Comparison of ENCODE assay signal across 21 cellular contexts in the genomic region with DNA sequence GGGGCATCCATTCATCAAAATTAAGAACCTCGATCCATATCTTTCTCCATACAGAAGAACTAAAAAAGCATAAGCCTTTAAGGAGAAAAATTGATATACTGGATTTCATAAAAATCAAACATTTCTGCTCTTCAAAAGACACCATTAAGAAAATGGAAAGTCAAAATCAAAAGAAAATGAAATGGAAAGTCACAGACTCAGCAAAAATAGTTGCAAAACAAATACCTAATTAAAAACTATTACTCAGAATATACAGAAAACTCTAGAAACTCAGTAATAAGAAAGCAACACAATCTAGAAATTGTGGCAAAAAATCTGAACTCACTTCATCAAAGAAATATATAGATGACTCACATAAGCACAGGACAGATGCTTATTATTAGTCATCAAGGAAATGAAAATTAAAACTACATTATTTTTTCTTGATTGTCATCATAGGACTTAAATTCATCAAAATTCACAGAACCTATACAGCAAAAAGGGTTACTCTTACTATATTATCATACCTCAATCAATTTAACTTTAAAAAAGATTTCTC. TPM values are rescaled to one million over a fixed set of nuclear protein-coding genes. Genes with fewer than 3 reads are reported as not detected.
DNase-seq lines count a peak whose midpoint lies in the region; ATAC-seq, FAIRE-seq and TF ChIP-seq lines count a peak whose summit lies in the region.
"Had no signal": no experiment of that assay in that cellular context is flagged by ENCODE, and none has a peak within 500 bp of the region (broad histone marks: within the 10 kb centered on the region; RNA-seq: fewer than 3 reads in every experiment).

No MANE protein-coding gene starts in this region.

- no peak overlapping the region for H3K14ac ChIP-seq in trophoblast cell (ENCODE audit: low read length)

- H3K9ac ChIP-seq in kidney (ENCODE audit: low read length in 2 of 2) = no peak overlapping the region
- no peak overlapping the region for H3K9ac ChIP-seq in trophoblast cell (ENCODE audit: low read length)

- FAIRE-seq in kidney (lab: Jason Lieb, UNC) = peak; percentile 35

- H4K91ac ChIP-seq in trophoblast cell (ENCODE audit: low read depth, low read length) = no peak overlapping the region

- no peak overlapping the region for H3K4ac ChIP-seq in trophoblast cell (ENCODE audit: low read depth, low read length)

- no peak overlapping the region for H2BK120ac ChIP-seq in trophoblast cell (ENCODE audit: insufficient read depth, low read length, poor library complexity)

- H3K4me3 ChIP-seq in kidney (ENCODE audit: low read length in 2 of 2) (no peak overlapping the region), trophoblast cell (ENCODE audit: low read depth, low read length) (no peak overlapping the region), adrenal gland (no peak overlapping the region)
- H3K4me3 ChIP-seq: colonic mucosa, gastrocnemius medialis, smooth muscle cell, thoracic aorta had no signal

- no peak overlapping the region for H4K8ac ChIP-seq in trophoblast cell (ENCODE audit: low read depth, low read length)

- H2BK5ac ChIP-seq in trophoblast cell (ENCODE audit: low read depth, low read length, poor library complexity) = no peak overlapping the region

- CTCF ChIA-PET in activated CD8-positive, alpha-beta memory T cell treated with anti-CD3 and anti-CD28 coated beads, Interleukin-2, amount 10 ng/mL, durations not matched to agents 7 days and 5 days (lab: Charles Lee) = no interaction called here

- H3K27me3 Mint-ChIP-seq in activated CD8-positive, alpha-beta memory T cell treated with anti-CD3 and anti-CD28 coated beads, Interleukin-2, amount 10 ng/mL, durations not matched to agents 7 days and 5 days = no peaks in the 10 kb centered on the region
- H3K27me3 Mint-ChIP-seq in activated naive CD8-positive, alpha-beta T cell treated with anti-CD3 and anti-CD28 coated beads, Interleukin-2, amount 50 U/mL, for 24 hours = no peaks in the 10 kb centered on the region
- H3K27me3 Mint-ChIP-seq: activated CD4-positive, alpha-beta memory T cell treated with anti-CD3 and anti-CD28 coated beads, Interleukin-2, amount 10 ng/mL, durations not matched to agents 7 days and 5 days; CD8-positive, alpha-beta memory T cell; T-cell had no signal

- peaks cover 12% of the 10 kb centered on the region for H3K9me3 Mint-ChIP-seq in activated CD8-positive, alpha-beta memory T cell treated with anti-CD3 and anti-CD28 coated beads, Interleukin-2, amount 10 ng/mL, durations not matched to agents 7 days and 5 days (ENCODE audit: low read depth)
- peaks cover 16% of the 10 kb centered on the region for H3K9me3 Mint-ChIP-seq in activated naive CD8-positive, alpha-beta T cell treated with anti-CD3 and anti-CD28 coated beads, Interleukin-2, amount 50 U/mL, for 24 hours

- no peak overlapping the region for H2BK12ac ChIP-seq in trophoblast cell (ENCODE audit: low read length)

- H3K36me3 Mint-ChIP-seq in activated CD8-positive, alpha-beta memory T cell treated with anti-CD3 and anti-CD28 coated beads, Interleukin-2, amount 10 ng/mL, durations not matched to agents 7 days and 5 days = peaks cover 43% of the 10 kb centered on the region
- H3K36me3 Mint-ChIP-seq in activated naive CD8-positive, alpha-beta T cell treated with anti-CD3 and anti-CD28 coated beads, Interleukin-2, amount 50 U/mL, for 24 hours (ENCODE audit: low read depth) = peaks cover 33% of the 10 kb centered on the region

- peaks cover 13% of the 10 kb centered on the region for H3K79me2 ChIP-seq in trophoblast cell (ENCODE audit: control insufficient read depth, insufficient read depth, low read length, poor library complexity)

- no peaks in the 10 kb centered on the region for H3K79me1 ChIP-seq in trophoblast cell (ENCODE audit: low read length)

- no peak overlapping the region for H3K23ac ChIP-seq in trophoblast cell (ENCODE audit: low read length)

- H4K12ac ChIP-seq in trophoblast cell (ENCODE audit: low read depth, low read length) = no peak overlapping the region

- TF ChIP-seq CTCF in kidney (IDR thresholded peaks at IDR 0.05; ENCODE audit: borderline replicate concordance, extremely low read depth, insufficient read depth) (no peak), adrenal gland (IDR thresholded peaks at IDR 0.05) (no peak)

- H2AK5ac ChIP-seq in trophoblast cell (ENCODE audit: low read length) = no peak overlapping the region

- no peak for TF ChIP-seq POLR2A in adrenal gland (IDR thresholded peaks at IDR 0.05)

- no CpG with 5 or more reads among the region's 1 CpG for WGBS in trophoblast cell (ENCODE audit: extremely low coverage, insufficient coverage, insufficient read length)
- 88 to 100% (median 92%) methylated on average over 1 of the region's 1 CpG for WGBS in adrenal gland, 4 donors

- H3K4me1 Mint-ChIP-seq in activated CD8-positive, alpha-beta memory T cell treated with anti-CD3 and anti-CD28 coated beads, Interleukin-2, amount 10 ng/mL, durations not matched to agents 7 days and 5 days = peaks cover 32% of the 10 kb centered on the region
- H3K4me1 Mint-ChIP-seq in activated naive CD8-positive, alpha-beta T cell treated with anti-CD3 and anti-CD28 coated beads, Interleukin-2, amount 50 U/mL, for 24 hours = peaks cover 68% of the 10 kb centered on the region

- intact Hi-C loops in kidney (cut with DNase I) (no loop called here), adrenal gland (cut with DNase I) (no loop called here)

- H3K27ac Mint-ChIP-seq in activated CD8-positive, alpha-beta memory T cell treated with anti-CD3 and anti-CD28 coated beads, Interleukin-2, amount 10 ng/mL, durations not matched to agents 7 days and 5 days = no peak overlapping the region
- peak overlapping the region; percentile 65 for H3K27ac Mint-ChIP-seq in activated naive CD8-positive, alpha-beta T cell treated with anti-CD3 and anti-CD28 coated beads, Interleukin-2, amount 50 U/mL, for 24 hours
- H3K27ac Mint-ChIP-seq: activated CD4-positive, alpha-beta memory T cell treated with anti-CD3 and anti-CD28 coated beads, Interleukin-2, amount 10 ng/mL, durations not matched to agents 7 days and 5 days; CD8-positive, alpha-beta memory T cell had no signal

- peak; percentile 49 for ATAC-seq in activated CD8-positive, alpha-beta memory T cell treated with anti-CD3 and anti-CD28 coated beads, Interleukin-2, amount 10 ng/mL, durations not matched to agents 7 days and 5 days
- peak; percentile 49 for ATAC-seq in GM18868 (IDR thresholded peaks at IDR 0.05; ENCODE audit: unreplicated experiment)
- ATAC-seq in activated naive CD8-positive, alpha-beta T cell treated with anti-CD3 and anti-CD28 coated beads, Interleukin-2, amount 50 U/mL, for 24 hours = peak; percentile 49
- ATAC-seq in GM19395 (IDR thresholded peaks at IDR 0.05; ENCODE audit: unreplicated experiment) = no peak
- ATAC-seq: gastrocnemius medialis, Right ventricle myocardium inferior had no signal

- H3K4me3 Mint-ChIP-seq in activated CD8-positive, alpha-beta memory T cell treated with anti-CD3 and anti-CD28 coated beads, Interleukin-2, amount 10 ng/mL, durations not matched to agents 7 days and 5 days = no peak overlapping the region
- H3K4me3 Mint-ChIP-seq in activated naive CD8-positive, alpha-beta T cell treated with anti-CD3 and anti-CD28 coated beads, Interleukin-2, amount 50 U/mL, for 24 hours = peak overlapping the region; percentile 38
- H3K4me3 Mint-ChIP-seq: activated CD4-positive, alpha-beta memory T cell treated with anti-CD3 and anti-CD28 coated beads, Interleukin-2, amount 10 ng/mL, durations not matched to agents 7 days and 5 days; neural crest cell; T-cell had no signal

- H3K27ac ChIP-seq in kidney (ENCODE audit: low read depth in 2 of 2, low read length in 2 of 2) (no peak overlapping the region), trophoblast cell (ENCODE audit: low read depth, low read length) (no peak overlapping the region), adrenal gland (no peak overlapping the region)
- H3K27ac ChIP-seq: colonic mucosa, gastrocnemius medialis, thoracic aorta had no signal

- H2AFZ ChIP-seq in trophoblast cell (ENCODE audit: insufficient read depth, low read length, poor library complexity) = no peak overlapping the region

- no peak overlapping the region for H3K18ac ChIP-seq in trophoblast cell (ENCODE audit: low read length)

- no peaks in the 10 kb centered on the region for H3K4me1 ChIP-seq in kidney (ENCODE audit: control insufficient read depth in 1 of 2, insufficient read depth in 1 of 2, low read depth in 1 of 2, low read length in 2 of 2)
- H3K4me1 ChIP-seq in trophoblast cell (ENCODE audit: control insufficient read depth in 1 of 2, insufficient read depth in 2 of 2, low read length in 2 of 2) = peaks cover 2 to 9% of the 10 kb centered on the region in 2 experiments
- H3K4me1 ChIP-seq in adrenal gland (replicated peaks in 1 of 2) = peaks cover 0 to 15% of the 10 kb centered on the region in 2 donors
- H3K4me1 ChIP-seq: colonic mucosa had no signal

- H3K4me2 ChIP-seq in trophoblast cell (ENCODE audit: low read length) = no peak overlapping the region
- H3K4me2 ChIP-seq: smooth muscle cell had no signal

- no peak for DNase-seq in activated CD8-positive, alpha-beta memory T cell treated with anti-CD3 and anti-CD28 coated beads, Interleukin-2, amount 10 ng/mL, durations not matched to agents 7 days and 5 days
- DNase-seq in activated CD8-positive, alpha-beta memory T cell treated with anti-CD3 and anti-CD28 coated beads, Interleukin-2, amount 50 U/mL, for 4 hours = no peak
- no peak for DNase-seq in activated naive CD8-positive, alpha-beta T cell treated with anti-CD3 and anti-CD28 coated beads, Interleukin-2, amount 50 U/mL, for 24 hours
- no peak for DNase-seq in kidney
- DNase-seq in trophoblast cell = no peak
- no peak for DNase-seq in adrenal gland
- DNase-seq: activated CD4-positive, alpha-beta memory T cell treated with anti-CD3 and anti-CD28 coated beads, Interleukin-2, amount 10 ng/mL, durations not matched to agents 7 days and 5 days; activated gamma-delta T cell; CD8-positive, alpha-beta memory T cell; colonic mucosa; DND-41; gastrocnemius medialis; H7; NCI-H2029; T-cell had no signal

- H3K9me3 ChIP-seq in kidney (ENCODE audit: control insufficient read depth in 1 of 2, low read length in 2 of 2) = peaks cover 0 to 6% of the 10 kb centered on the region in 2 donors
- H3K9me3 ChIP-seq in trophoblast cell (ENCODE audit: insufficient read depth, low read depth, low read length) = no peaks in the 10 kb centered on the region
- H3K9me3 ChIP-seq in adrenal gland (replicated peaks in 1 of 3) = peaks cover 0 to 12% (median 0%) of the 10 kb centered on the region in 3 donors
- H3K9me3 ChIP-seq: colonic mucosa, gastrocnemius medialis had no signal

- H3K36me3 ChIP-seq in kidney (ENCODE audit: control insufficient read depth in 1 of 2, insufficient read depth in 2 of 2, low read length in 2 of 2) (no peaks in the 10 kb centered on the region), trophoblast cell (ENCODE audit: control insufficient read depth in 1 of 2, insufficient read depth in 2 of 2, low read length in 2 of 2) (peaks cover 0 to 3% of the 10 kb centered on the region in 2 experiments), adrenal gland (replicated peaks in 1 of 2) (no peaks in the 10 kb centered on the region)
- H3K36me3 ChIP-seq: colonic mucosa, gastrocnemius medialis, thoracic aorta had no signal

- no peaks in the 10 kb centered on the region for H3K27me3 ChIP-seq in trophoblast cell (ENCODE audit: insufficient read depth, low read length)
- H3K27me3 ChIP-seq in adrenal gland = no peaks in the 10 kb centered on the region
- H3K27me3 ChIP-seq: colonic mucosa, gastrocnemius medialis had no signal

RNA-seq across cellular contexts. Expression of gene RYBP, which starts 28.2 kb away (rescaled TPM):
- 10 to 100 TPM; 11.7 to 17.9 TPM for total RNA-seq in activated CD8-positive, alpha-beta memory T cell treated with anti-CD3 and anti-CD28 coated beads, Interleukin-2, amount 10 ng/mL, durations not matched to agents 7 days and 5 days
- 19.9 TPM for total RNA-seq in kidney
- 8.5 TPM for polyA plus RNA-seq in kidney (ENCODE audit: insufficient read depth, low read depth, low replicate concordance)
- polyA plus RNA-seq in trophoblast cell (2013) = 44.7 and 45.0 TPM in 2 replicates
- 10 to 100 TPM in 5 of 8 donors, 1 to 10 TPM in 3; 6.1 to 17.8 (median 11.5) TPM for total RNA-seq in adrenal gland
- polyA plus RNA-seq in adrenal gland = 10 to 100 TPM in 1 of 3 donors, 1 to 10 TPM in 2; 3.9 to 13.6 (median 6.0) TPM
